Comparison of ENCODE assay signal across 33 cellular contexts in the genomic region with DNA sequence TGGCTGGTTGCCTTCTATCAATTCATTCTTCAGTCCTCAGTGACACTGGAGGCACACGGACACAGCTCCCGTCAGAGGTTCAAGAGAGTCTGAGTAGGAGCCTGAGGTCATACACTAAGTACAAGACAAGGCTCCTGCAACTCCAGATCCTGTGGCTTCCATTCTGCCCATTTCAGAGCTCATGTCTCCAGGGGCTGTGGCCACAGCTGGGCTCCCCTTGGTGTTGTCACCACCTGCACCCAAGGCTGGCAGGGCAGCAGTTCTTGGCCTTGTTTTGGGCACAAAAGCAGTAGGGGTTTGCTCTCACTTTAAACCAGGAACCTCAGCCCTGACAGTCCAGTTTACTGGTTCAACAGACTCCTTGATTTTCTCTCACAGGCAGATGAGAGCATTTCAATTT.
"Had no signal": no experiment of that assay in that cellular context is flagged by ENCODE, and none has a peak within 500 bp of the region (broad histone marks: within the 10 kb centered on the region; RNA-seq: fewer than 3 reads in every experiment).

No MANE protein-coding gene starts in this region.

- H3K4me3 ChIP-seq: adrenal gland, ascending aorta, body of pancreas, breast epithelium, cardiac muscle cell had no signal

- H3K4me1 ChIP-seq: body of pancreas, breast epithelium had no signal

- H3K27ac ChIP-seq: ascending aorta, body of pancreas, brain microvascular endothelial cell, breast epithelium, cardiac muscle cell had no signal

- H3K36me3 ChIP-seq: adrenal gland, ascending aorta, brain microvascular endothelial cell, breast epithelium, cardiac muscle cell had no signal

- FAIRE-seq: astrocyte, bronchial epithelial cell had no signal

- DNase-seq: activated effector memory CD4-positive, alpha-beta T cell treated with anti-CD3 and anti-CD28 coated beads, Interleukin-2, amount 50 U/mL, for 16 hours; activated effector memory CD4-positive, alpha-beta T cell treated with Interleukin-2 at 50 U/mL for 16 hours; activated gamma-delta T cell; activated gamma-delta T cell treated with Interleukin-2 at 50 U/mL for 16 hours; activated naive CD4-positive, alpha-beta T cell; activated naive CD4-positive, alpha-beta T cell treated with anti-CD3 and anti-CD28 coated beads for 36 hours; activated naive CD4-positive, alpha-beta T cell treated with anti-CD3 and anti-CD28 coated beads, Interleukin-2, amount 10 ng/mL, durations not matched to agents 7 days and 5 days; activated naive CD4-positive, alpha-beta T cell treated with anti-CD3 and anti-CD28 coated beads, Interleukin-2, amount 50 U/mL, for 16 hours; activated naive CD4-positive, alpha-beta T cell treated with Interleukin-2 at 50 U/mL for 16 hours; activated naive CD8-positive, alpha-beta T cell treated with anti-CD3 and anti-CD28 coated beads for 36 hours; activated naive CD8-positive, alpha-beta T cell treated with anti-CD3 and anti-CD28 coated beads, Interleukin-2, amount 10 ng/mL, durations not matched to agents 7 days and 5 days; activated naive CD8-positive, alpha-beta T cell treated with anti-CD3 and anti-CD28 coated beads, Interleukin-2, amount 50 U/mL, for 24 hours; activated T-cell treated with anti-CD3 and anti-CD28 coated beads for 4 hours; activated T-cell treated with anti-CD3 and anti-CD28 coated beads, Interleukin-2, amount 50 U/mL, for 1 hour; activated T-cell treated with anti-CD3 and anti-CD28 coated beads, Interleukin-2, amount 50 U/mL, for 24 hours; activated T-cell treated with anti-CD3 and anti-CD28 coated beads, Interleukin-2, amount 50 U/mL, for 4 hours; activated T-cell treated with anti-CD3 and anti-CD28 coated beads, Interleukin-2, amount 50 U/mL, for 48 hours; activated T-cell treated with anti-CD3 and anti-CD28 coated beads, Interleukin-2, amount 50 U/mL, for 72 hours; adrenal gland; amniotic stem cell; amygdala; anterior cingulate cortex; aorta; body of pancreas; brain microvascular endothelial cell; caudate nucleus; central memory CD4-positive, alpha-beta T cell; cerebellar nuclear complex had no signal

- H3K9me3 ChIP-seq: adrenal gland, ascending aorta, body of pancreas, breast epithelium had no signal

- H3K27me3 ChIP-seq: adrenal gland, ascending aorta, body of pancreas, brain microvascular endothelial cell, breast epithelium, cardiac muscle cell had no signal
